ENCODE assay signal across 18 cellular contexts in genomic region chr15:96462768-96463167, GRCh38.
DNase-seq lines count a peak whose midpoint lies in the region; ATAC-seq, FAIRE-seq and TF ChIP-seq lines count a peak whose summit lies in the region.
"Had no signal": no experiment of that assay in that cellular context is flagged by ENCODE, and none has a peak within 500 bp of the region (broad histone marks: within the 10 kb centered on the region; RNA-seq: fewer than 3 reads in every experiment).

No MANE protein-coding gene starts in this region.

- POLR2A ChIA-PET in HCT116 (lab: Charles Lee) (interaction anchor here (1.2 kb wide), 1 partner anchor 31 kb away, joined by 4 read pairs; no protein-coding TSS in a partner anchor), HEK293T (lab: Yijun Ruan, JAX) (no interaction called here)

- no peaks in the 10 kb centered on the region for H3K9me3 ChIP-seq in HCT116 (ENCODE audit: control insufficient read depth in 1 of 2, insufficient read depth in 1 of 2, low read depth in 1 of 2, low read length in 2 of 2)
- no peaks in the 10 kb centered on the region for H3K9me3 ChIP-seq in right lobe of liver
- H3K9me3 ChIP-seq: vagina had no signal

- intact Hi-C loops in HCT116 (cut with micrococcal nuclease), result no loop called here
- intact Hi-C loops in right lobe of liver (cut with DNase I), result no loop called here

- peak; percentile 13 for DNase-seq in AG08396 (ENCODE audit: low spot score)
- no peak for DNase-seq in HCT116 (ENCODE audit: low read depth, low spot score)
- no peak for DNase-seq in brain microvascular endothelial cell
- DNase-seq in right lobe of liver, result no peak
- DNase-seq in NOMO-1 treated with DMSO at 0.1 percent for 48 hours (lab: John Stamatoyannopoulos, UW; ENCODE audit: unreplicated experiment), result no peak
- no peak for DNase-seq in HEK293T (ENCODE audit: extremely low spot score)
- DNase-seq in GM19239 (ENCODE audit: insufficient read length, low spot score), result no peak
- DNase-seq: activated CD8-positive, alpha-beta T cell treated with anti-CD3 and anti-CD28 coated beads, Interleukin-2, amount 10 ng/mL, durations not matched to agents 7 days and 5 days; activated naive CD8-positive, alpha-beta T cell treated with anti-CD3 and anti-CD28 coated beads, Interleukin-2, amount 50 U/mL, for 24 hours; mesenchymal stem cell; NCI-H2081; NCI-H69; nephron progenitor cell had no signal

- TF ChIP-seq CTCF in HCT116 (IDR thresholded peaks at IDR 0.05 in 2 of 3, conservative IDR thresholded peaks at IDR 0.05 in 1 of 3; ENCODE audit: borderline replicate concordance in 1 of 3, insufficient read depth in 1 of 3, low read depth in 2 of 3, low read length in 2 of 3) (peak; percentile 21 to 64 (median 28); a peak in 2 of 6 replicates), brain microvascular endothelial cell (IDR thresholded peaks at IDR 0.05; ENCODE audit: low read depth, low read length, missing control alignments) (peak; percentile 33), right lobe of liver (IDR thresholded peaks at IDR 0.05) (peak in 3 of 4 donors; percentile 8 to 14 (median 10))

- CTCF ChIA-PET in HCT116 (lab: Charles Lee), result interaction anchor here (0.8 kb wide), 1 partner anchor 10 kb away, joined by 4 read pairs; no protein-coding TSS in a partner anchor
- CTCF ChIA-PET in HEK293T (lab: Yijun Ruan, JAX), result no interaction called here

- no peaks in the 10 kb centered on the region for H4K20me1 ChIP-seq in HCT116 (ENCODE audit: insufficient read depth)

- H3K4me2 ChIP-seq in HCT116 (ENCODE audit: low read length), result no peak overlapping the region

- no peaks in the 10 kb centered on the region for H3K9me2 ChIP-seq in HCT116 (ENCODE audit: insufficient read depth)

- no peak overlapping the region for H3K4me3 ChIP-seq in HCT116 (replicated peaks in 1 of 2; ENCODE audit: low read depth in 1 of 2, low read length in 2 of 2)
- H3K4me3 ChIP-seq in brain microvascular endothelial cell (ENCODE audit: low read depth, low read length), result no peak overlapping the region
- H3K4me3 ChIP-seq in right lobe of liver, result no peak overlapping the region
- H3K4me3 ChIP-seq: vagina had no signal

- no peak overlapping the region for H3K9ac ChIP-seq in HCT116 (ENCODE audit: low read length)

- ATAC-seq in HCT116 (peak; percentile 42; the same call in 1 of the 2 replicates), right lobe of liver (no peak), HG03565 (IDR thresholded peaks at IDR 0.05; ENCODE audit: unreplicated experiment) (no peak)
- ATAC-seq: activated CD8-positive, alpha-beta T cell treated with anti-CD3 and anti-CD28 coated beads, Interleukin-2, amount 10 ng/mL, durations not matched to agents 7 days and 5 days; activated naive CD8-positive, alpha-beta T cell treated with anti-CD3 and anti-CD28 coated beads, Interleukin-2, amount 50 U/mL, for 24 hours; activated T-helper 17 cell treated with anti-CD3 and anti-CD28 coated beads, Interleukin-2, amount 50 U/mL, for 72 hours had no signal

- FAIRE-seq in GM19239 (lab: Jason Lieb, UNC), result no peak
- FAIRE-seq: endometrium, RCC 7860 had no signal

- H2AFZ ChIP-seq in HCT116 (ENCODE audit: low read depth, low read length, poor library complexity, severe bottlenecking), result no peak overlapping the region

- H3K4me1 ChIP-seq in HCT116 (ENCODE audit: control insufficient read depth in 1 of 2, insufficient read depth in 2 of 2, low read length in 2 of 2) (no peaks in the 10 kb centered on the region), right lobe of liver (no peaks in the 10 kb centered on the region)
- H3K4me1 ChIP-seq: vagina had no signal

- peaks cover 26% of the 10 kb centered on the region; the same call in 1 of the 2 replicates for H3K27me3 ChIP-seq in HCT116 (ENCODE audit: insufficient read depth, low read length)
- H3K27me3 ChIP-seq in brain microvascular endothelial cell (replicated peaks), result no peaks in the 10 kb centered on the region
- peaks cover 0 to 4% of the 10 kb centered on the region in 2 donors for H3K27me3 ChIP-seq in right lobe of liver
- H3K27me3 ChIP-seq: vagina had no signal

- H3K27ac ChIP-seq in HCT116 (ENCODE audit: low read depth, low read length), result no peak overlapping the region
- H3K27ac ChIP-seq in brain microvascular endothelial cell, result no peak overlapping the region
- H3K27ac ChIP-seq in right lobe of liver, result no peak overlapping the region
- H3K27ac ChIP-seq: vagina had no signal

- in situ Hi-C loops in brain microvascular endothelial cell (cut with HindIII; ENCODE audit: low pct_ligation_motif_present, low sequenced_read_pairs), result no loop called here

- peak; percentile 22; the same call in 1 of the 2 replicates for TF ChIP-seq RAD21 in HCT116 (IDR thresholded peaks at IDR 0.05; ENCODE audit: low read depth)

- no peaks in the 10 kb centered on the region for H3K79me2 ChIP-seq in HCT116 (ENCODE audit: insufficient read depth, low read length)

- TF ChIP-seq POLR2A in HCT116 (IDR thresholded peaks at IDR 0.05; ENCODE audit: borderline replicate concordance, extremely low read depth, insufficient read depth, insufficient read length), result no peak
- TF ChIP-seq POLR2A in right lobe of liver (IDR thresholded peaks at IDR 0.05), result no peak

- RAD21 ChIA-PET in HCT116 (lab: Charles Lee; ENCODE audit: low non-redundant PET in 1 of 2, low total read pairs in 2 of 2, uncharacterized antibody in 2 of 2, unreplicated experiment in 2 of 2), result no interaction called here

- WGBS in right lobe of liver (ENCODE audit: insufficient coverage, low coverage, low lambda C conversion rate, missing lambda C conversion rate), result 65% methylated on average over 7 of the region's 7 CpGs

- H3K36me3 ChIP-seq in HCT116 (ENCODE audit: control insufficient read depth in 1 of 2, insufficient read depth in 2 of 2, low read length in 2 of 2) (no peaks in the 10 kb centered on the region), brain microvascular endothelial cell (replicated peaks) (no peaks in the 10 kb centered on the region), right lobe of liver (no peaks in the 10 kb centered on the region)
- H3K36me3 ChIP-seq: vagina had no signal

- BruUV-seq in HCT116 (replicated peaks; lab: Mats Ljungman, UMichigan), result no TSS peak

TF ChIP-seq in HCT116, 20 proteins besides CTCF, POLR2A, EP300 and RAD21 (continues in another document):
- TF ChIP-seq POLR2AphosphoS5 (IDR thresholded peaks at IDR 0.05; ENCODE audit: low read depth, low read length), result no peak
- TF ChIP-seq ELF1 (IDR thresholded peaks at IDR 0.05; ENCODE audit: borderline replicate concordance, low read depth), result no peak
- TF ChIP-seq ZNF274 (IDR thresholded peaks at IDR 0.05; ENCODE audit: low read depth, low read length), result no peak
- TF ChIP-seq CEBPB (IDR thresholded peaks at IDR 0.05; ENCODE audit: low read depth), result no peak
- TF ChIP-seq ATF3 (IDR thresholded peaks at IDR 0.05), result no peak
- TF ChIP-seq FOSL1 (IDR thresholded peaks at IDR 0.05; ENCODE audit: low read depth), result no peak
- no peak for TF ChIP-seq EZH2 (IDR thresholded peaks at IDR 0.05)
- no peak for TF ChIP-seq JUND (IDR thresholded peaks at IDR 0.05)
- no peak for TF ChIP-seq TCF7L2 (IDR thresholded peaks at IDR 0.05; ENCODE audit: borderline replicate concordance, extremely low read depth, insufficient read depth, insufficient read length)
- TF ChIP-seq SIN3A (IDR thresholded peaks at IDR 0.05; ENCODE audit: low read depth), result no peak
- no peak for TF ChIP-seq EGR1 (IDR thresholded peaks at IDR 0.05; ENCODE audit: low read depth)

TF ChIP-seq in HEK293T, 16 proteins besides CTCF, POLR2A, EP300 and RAD21:
- TF ChIP-seq BHLHE40 (IDR thresholded peaks at IDR 0.05; ENCODE audit: borderline replicate concordance) (no peak), SP1 (IDR thresholded peaks at IDR 0.05) (no peak), FOXK2 (IDR thresholded peaks at IDR 0.05) (no peak), NFRKB (IDR thresholded peaks at IDR 0.05) (no peak), HDGF (IDR thresholded peaks at IDR 0.05; ENCODE audit: borderline replicate concordance) (no peak), ARNT (IDR thresholded peaks at IDR 0.05) (no peak), ELF4 (IDR thresholded peaks at IDR 0.05) (no peak), SUZ12 (IDR thresholded peaks at IDR 0.05) (no peak), TARDBP (IDR thresholded peaks at IDR 0.05) (no peak), FOXA1 (IDR thresholded peaks at IDR 0.05) (no peak), ZNF384 (IDR thresholded peaks at IDR 0.05) (no peak), FOXM1 (IDR thresholded peaks at IDR 0.05; ENCODE audit: borderline replicate concordance) (no peak), L3MBTL2 (conservative IDR thresholded peaks at IDR 0.05) (no peak), PKNOX1 (IDR thresholded peaks at IDR 0.05) (no peak), LEF1 (IDR thresholded peaks at IDR 0.05; ENCODE audit: borderline replicate concordance) (no peak), CTBP1 (IDR thresholded peaks at IDR 0.05; ENCODE audit: borderline replicate concordance) (no peak)
